ENCODE assay signal across 15 cellular contexts in the genomic region with DNA sequence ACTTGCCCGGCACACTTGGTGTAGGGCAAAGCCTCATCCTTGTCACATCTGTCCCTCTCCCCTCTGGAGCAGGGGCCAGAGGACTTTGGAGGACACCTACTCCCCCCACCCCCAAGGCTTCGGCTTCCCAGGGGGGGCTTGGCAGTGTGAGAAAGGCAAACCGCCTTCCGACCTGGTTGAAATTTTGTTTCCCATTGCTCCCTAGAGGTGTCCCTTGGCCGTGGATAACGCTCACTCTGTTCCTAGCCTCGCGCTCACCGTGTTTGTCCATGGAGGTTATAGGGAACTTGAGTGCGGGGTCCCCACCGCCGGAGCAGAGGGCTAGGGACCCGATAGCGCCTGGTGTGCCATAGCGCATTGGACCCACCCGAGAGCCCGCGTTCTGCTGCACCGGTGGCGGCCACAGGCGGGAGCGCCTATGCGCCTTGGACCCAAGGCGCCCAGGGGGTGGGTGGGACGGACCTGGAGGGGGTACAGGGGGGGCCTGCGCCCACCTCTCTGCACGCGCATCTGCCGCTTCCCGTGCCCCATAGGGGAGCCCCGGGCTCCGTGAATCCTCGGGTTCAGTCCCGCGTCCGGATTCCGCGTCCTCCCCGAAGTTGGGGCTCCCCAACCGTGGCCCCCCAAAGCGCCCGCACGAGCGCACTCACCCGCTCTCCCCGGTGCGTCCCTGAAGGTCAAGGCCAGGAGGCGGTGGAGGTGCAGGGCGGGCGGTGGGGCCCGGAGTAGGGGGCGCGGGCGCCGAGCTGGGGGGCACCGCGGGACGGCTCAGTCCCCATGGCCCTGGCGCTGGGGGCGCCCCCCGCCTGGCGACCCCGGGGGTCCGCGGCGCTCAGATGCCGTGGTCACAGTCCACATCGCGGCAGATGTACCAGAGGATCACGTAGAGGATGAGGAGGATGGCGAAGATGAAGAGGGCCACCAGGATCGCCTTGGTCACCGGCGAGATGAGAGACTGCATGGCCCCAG.
DNase-seq lines count a peak whose midpoint lies in the region; ATAC-seq, FAIRE-seq and TF ChIP-seq lines count a peak whose summit lies in the region.
"Had no signal": no experiment of that assay in that cellular context is flagged by ENCODE, and none has a peak within 500 bp of the region (broad histone marks: within the 10 kb centered on the region; RNA-seq: fewer than 3 reads in every experiment).

No MANE protein-coding gene starts in this region.

- in situ Hi-C loops in GM13977 (cut with MboI; ENCODE audit: low pct_unique_long_range_greater_than_20kb, low sequenced_read_pairs, unreplicated experiment): no loop called here

- H3K9me3 Mint-ChIP-seq in WTC11: peaks cover 6% of the 10 kb centered on the region
- H3K9me3 Mint-ChIP-seq in progenitor cell of endocrine pancreas (ENCODE audit: low read depth): no peaks in the 10 kb centered on the region
- H3K9me3 Mint-ChIP-seq: central memory CD8-positive, alpha-beta T cell had no signal

- TF ChIP-seq POLR2A in H54 (IDR thresholded peaks at IDR 0.05; ENCODE audit: low read depth, low read length): no peak

- CTCF ChIA-PET in WTC11 (lab: Charles Lee): no interaction called here

- DNase-seq in GM13977 (ENCODE audit: low spot score) (peak; percentile 40), WTC11 (ENCODE audit: low spot score) (peak; percentile 38), progenitor cell of endocrine pancreas (ENCODE audit: low spot score, unreplicated experiment) (no peak), H54 (ENCODE audit: insufficient read length, low spot score) (no peak)
- no peak for DNase-seq in stimulated activated naive CD4-positive, alpha-beta T cell treated with Interleukin-2 at 50 U/mL for 16 hours (lab: John Stamatoyannopoulos, UW)
- DNase-seq: C1 segment of cervical spinal cord; left lung; stimulated activated CD4-positive, alpha-beta T cell treated with anti-CD3 and anti-CD28 coated beads, Interleukin-2, amount 100 ng/mL, for 48 hours; T-helper 2 cell had no signal

- H3K4me3 Mint-ChIP-seq in WTC11: peak overlapping the region; percentile 69
- peak overlapping the region; percentile 20 for H3K4me3 Mint-ChIP-seq in progenitor cell of endocrine pancreas (ENCODE audit: low read depth)

- H3K4me1 Mint-ChIP-seq in WTC11 (peaks cover 31% of the 10 kb centered on the region), progenitor cell of endocrine pancreas (ENCODE audit: low read depth) (peaks cover 9% of the 10 kb centered on the region)

- H3K27ac Mint-ChIP-seq in WTC11 (no peak overlapping the region), progenitor cell of endocrine pancreas (no peak overlapping the region)

- no peaks in the 10 kb centered on the region for H3K9me3 ChIP-seq in iPS-18c (ENCODE audit: control insufficient read depth, insufficient read depth, low read length)
- H3K9me3 ChIP-seq: left lung, right lobe of liver had no signal

- ATAC-seq in WTC11 (peak; percentile 42), HG03135 (IDR thresholded peaks at IDR 0.05; ENCODE audit: unreplicated experiment) (no peak), HG03280 (IDR thresholded peaks at IDR 0.05; ENCODE audit: unreplicated experiment) (no peak)
- ATAC-seq: left lung had no signal

- no peak for FAIRE-seq in H54 (lab: Jason Lieb, UNC)
- FAIRE-seq: urothelium cell line had no signal

- POLR2A ChIA-PET in WTC11 (lab: Charles Lee): no interaction called here

- H3K36me3 Mint-ChIP-seq in WTC11: no peaks in the 10 kb centered on the region
- no peaks in the 10 kb centered on the region for H3K36me3 Mint-ChIP-seq in progenitor cell of endocrine pancreas (ENCODE audit: insufficient read depth)

- TF ChIP-seq CTCF in GM13977 (IDR thresholded peaks at IDR 0.05; ENCODE audit: extremely low read depth, insufficient read depth, missing control alignments): no peak
- TF ChIP-seq CTCF in WTC11 (IDR thresholded peaks at IDR 0.05): no peak
- no peak for TF ChIP-seq CTCF in progenitor cell of endocrine pancreas (IDR thresholded peaks at IDR 0.05; ENCODE audit: unreplicated experiment)

- H3K27me3 Mint-ChIP-seq in WTC11 (ENCODE audit: low read depth): peaks cover 54% of the 10 kb centered on the region
- peaks cover 67% of the 10 kb centered on the region for H3K27me3 Mint-ChIP-seq in progenitor cell of endocrine pancreas

- peak overlapping the region; percentile 58 for H3K4me3 ChIP-seq in iPS-18c (ENCODE audit: insufficient read depth, low read depth, low read length)
- H3K4me3 ChIP-seq: left lung, right lobe of liver had no signal

TF ChIP-seq in WTC11, 78 proteins besides CTCF, POLR2A, EP300 and RAD21:
- TF ChIP-seq JUN (CRISPR knock-in tag; IDR thresholded peaks at IDR 0.05) (no peak), ZNF423 (CRISPR knock-in tag; IDR thresholded peaks at IDR 0.05) (peak; percentile 40; the same call in 1 of the 2 replicates)
- TF ChIP-seq, protein P1, sequence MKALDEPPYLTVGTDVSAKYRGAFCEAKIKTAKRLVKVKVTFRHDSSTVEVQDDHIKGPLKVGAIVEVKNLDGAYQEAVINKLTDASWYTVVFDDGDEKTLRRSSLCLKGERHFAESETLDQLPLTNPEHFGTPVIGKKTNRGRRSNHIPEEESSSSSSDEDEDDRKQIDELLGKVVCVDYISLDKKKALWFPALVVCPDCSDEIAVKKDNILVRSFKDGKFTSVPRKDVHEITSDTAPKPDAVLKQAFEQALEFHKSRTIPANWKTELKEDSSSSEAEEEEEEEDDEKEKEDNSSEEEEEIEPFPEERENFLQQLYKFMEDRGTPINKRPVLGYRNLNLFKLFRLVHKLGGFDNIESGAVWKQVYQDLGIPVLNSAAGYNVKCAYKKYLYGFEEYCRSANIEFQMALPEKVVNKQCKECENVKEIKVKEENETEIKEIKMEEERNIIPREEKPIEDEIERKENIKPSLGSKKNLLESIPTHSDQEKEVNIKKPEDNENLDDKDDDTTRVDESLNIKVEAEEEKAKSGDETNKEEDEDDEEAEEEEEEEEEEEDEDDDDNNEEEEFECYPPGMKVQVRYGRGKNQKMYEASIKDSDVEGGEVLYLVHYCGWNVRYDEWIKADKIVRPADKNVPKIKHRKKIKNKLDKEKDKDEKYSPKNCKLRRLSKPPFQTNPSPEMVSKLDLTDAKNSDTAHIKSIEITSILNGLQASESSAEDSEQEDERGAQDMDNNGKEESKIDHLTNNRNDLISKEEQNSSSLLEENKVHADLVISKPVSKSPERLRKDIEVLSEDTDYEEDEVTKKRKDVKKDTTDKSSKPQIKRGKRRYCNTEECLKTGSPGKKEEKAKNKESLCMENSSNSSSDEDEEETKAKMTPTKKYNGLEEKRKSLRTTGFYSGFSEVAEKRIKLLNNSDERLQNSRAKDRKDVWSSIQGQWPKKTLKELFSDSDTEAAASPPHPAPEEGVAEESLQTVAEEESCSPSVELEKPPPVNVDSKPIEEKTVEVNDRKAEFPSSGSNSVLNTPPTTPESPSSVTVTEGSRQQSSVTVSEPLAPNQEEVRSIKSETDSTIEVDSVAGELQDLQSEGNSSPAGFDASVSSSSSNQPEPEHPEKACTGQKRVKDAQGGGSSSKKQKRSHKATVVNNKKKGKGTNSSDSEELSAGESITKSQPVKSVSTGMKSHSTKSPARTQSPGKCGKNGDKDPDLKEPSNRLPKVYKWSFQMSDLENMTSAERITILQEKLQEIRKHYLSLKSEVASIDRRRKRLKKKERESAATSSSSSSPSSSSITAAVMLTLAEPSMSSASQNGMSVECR (CRISPR knock-in tag; IDR thresholded peaks at IDR 0.05; ENCODE audit: borderline replicate concordance): 0 out of 2 replicates have a peak, but pooled peaks have one; percentile 56
- TF ChIP-seq, protein P2, sequence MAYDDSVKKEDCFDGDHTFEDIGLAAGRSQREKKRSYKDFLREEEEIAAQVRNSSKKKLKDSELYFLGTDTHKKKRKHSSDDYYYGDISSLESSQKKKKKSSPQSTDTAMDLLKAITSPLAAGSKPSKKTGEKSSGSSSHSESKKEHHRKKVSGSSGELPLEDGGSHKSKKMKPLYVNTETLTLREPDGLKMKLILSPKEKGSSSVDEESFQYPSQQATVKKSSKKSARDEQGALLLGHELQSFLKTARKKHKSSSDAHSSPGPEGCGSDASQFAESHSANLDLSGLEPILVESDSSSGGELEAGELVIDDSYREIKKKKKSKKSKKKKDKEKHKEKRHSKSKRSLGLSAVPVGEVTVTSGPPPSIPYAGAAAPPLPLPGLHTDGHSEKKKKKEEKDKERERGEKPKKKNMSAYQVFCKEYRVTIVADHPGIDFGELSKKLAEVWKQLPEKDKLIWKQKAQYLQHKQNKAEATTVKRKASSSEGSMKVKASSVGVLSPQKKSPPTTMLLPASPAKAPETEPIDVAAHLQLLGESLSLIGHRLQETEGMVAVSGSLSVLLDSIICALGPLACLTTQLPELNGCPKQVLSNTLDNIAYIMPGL (CRISPR knock-in tag; IDR thresholded peaks at IDR 0.05): peak; percentile 52; the same call in 1 of the 2 replicates
- TF ChIP-seq, protein P3, sequence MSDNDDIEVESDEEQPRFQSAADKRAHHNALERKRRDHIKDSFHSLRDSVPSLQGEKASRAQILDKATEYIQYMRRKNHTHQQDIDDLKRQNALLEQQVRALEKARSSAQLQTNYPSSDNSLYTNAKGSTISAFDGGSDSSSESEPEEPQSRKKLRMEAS (CRISPR knock-in tag; IDR thresholded peaks at IDR 0.05): no peak
- TF ChIP-seq, protein P4, sequence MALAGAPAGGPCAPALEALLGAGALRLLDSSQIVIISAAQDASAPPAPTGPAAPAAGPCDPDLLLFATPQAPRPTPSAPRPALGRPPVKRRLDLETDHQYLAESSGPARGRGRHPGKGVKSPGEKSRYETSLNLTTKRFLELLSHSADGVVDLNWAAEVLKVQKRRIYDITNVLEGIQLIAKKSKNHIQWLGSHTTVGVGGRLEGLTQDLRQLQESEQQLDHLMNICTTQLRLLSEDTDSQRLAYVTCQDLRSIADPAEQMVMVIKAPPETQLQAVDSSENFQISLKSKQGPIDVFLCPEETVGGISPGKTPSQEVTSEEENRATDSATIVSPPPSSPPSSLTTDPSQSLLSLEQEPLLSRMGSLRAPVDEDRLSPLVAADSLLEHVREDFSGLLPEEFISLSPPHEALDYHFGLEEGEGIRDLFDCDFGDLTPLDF (CRISPR knock-in tag; IDR thresholded peaks at IDR 0.05): no peak

Comparison
In these comparisons a context has a peak if more than half of its experiments do, and no peak if none do; other contexts are left out.
1. DNase-seq: peak in GM13977 (single experiment) and WTC11 (single experiment); none in progenitor cell of endocrine pancreas (single experiment), stimulated activated naive CD4-positive, alpha-beta T cell treated with Interleukin-2 at 50 U/mL for 16 hours (single experiment) and H54 (single experiment).